In genomic region chr19:47176627-47177090, GRCh38 we compare ENCODE assay signal across 9 cellular contexts. TPM values are rescaled to one million over a fixed set of nuclear protein-coding genes. Genes with fewer than 3 reads are reported as not detected.
DNase-seq lines count a peak whose midpoint lies in the region; ATAC-seq lines count a peak whose summit lies in the region.
"Had no signal": no experiment of that assay in that cellular context is flagged by ENCODE, and none has a peak within 500 bp of the region (broad histone marks: within the 10 kb centered on the region; RNA-seq: fewer than 3 reads in every experiment).

No MANE protein-coding gene starts in this region.

- H3K4me1 Mint-ChIP-seq in activated CD4-positive, alpha-beta T cell treated with anti-CD3 and anti-CD28 coated beads, Interleukin-2, amount 10 ng/mL, durations not matched to agents 7 days and 5 days, result peaks cover 58% of the 10 kb centered on the region

- ATAC-seq in sciatic nerve (peak; percentile 89), HG03521 (IDR thresholded peaks at IDR 0.05; ENCODE audit: unreplicated experiment) (no peak)

- peak overlapping the region; percentile 88 for H3K27ac Mint-ChIP-seq in activated CD4-positive, alpha-beta T cell treated with anti-CD3 and anti-CD28 coated beads, Interleukin-2, amount 10 ng/mL, durations not matched to agents 7 days and 5 days

- H3K9me3 ChIP-seq in HAP-1, result no peaks in the 10 kb centered on the region
- H3K9me3 ChIP-seq: neutrophil had no signal

- POLR2A ChIA-PET in activated CD4-positive, alpha-beta T cell treated with anti-CD3 and anti-CD28 coated beads, Interleukin-2, amount 10 ng/mL, durations not matched to agents 7 days and 5 days (lab: Charles Lee), result interaction anchor here (1.0 kb wide), 1 partner anchor 18 kb away, joined by 3 read pairs; no protein-coding TSS in a partner anchor

- intact Hi-C loops in sciatic nerve (cut with DNase I), result no loop called here

- peaks cover 62% of the 10 kb centered on the region for H3K36me3 Mint-ChIP-seq in activated CD4-positive, alpha-beta T cell treated with anti-CD3 and anti-CD28 coated beads, Interleukin-2, amount 10 ng/mL, durations not matched to agents 7 days and 5 days (ENCODE audit: low read depth)

- no peaks in the 10 kb centered on the region for H3K27me3 ChIP-seq in HAP-1 (ENCODE audit: low read depth)
- H3K27me3 ChIP-seq: neutrophil had no signal

- no peaks in the 10 kb centered on the region for H3K4me1 ChIP-seq in HAP-1

- H3K27me3 Mint-ChIP-seq in activated CD4-positive, alpha-beta T cell treated with anti-CD3 and anti-CD28 coated beads, Interleukin-2, amount 10 ng/mL, durations not matched to agents 7 days and 5 days, result no peaks in the 10 kb centered on the region

- CTCF ChIA-PET in activated CD4-positive, alpha-beta T cell treated with anti-CD3 and anti-CD28 coated beads, Interleukin-2, amount 10 ng/mL, durations not matched to agents 7 days and 5 days (lab: Charles Lee), result interaction anchor here (0.9 to 2.5 kb wide), 6 partner anchors 10 to 96 kb away, joined by 3 to 10 read pairs (median 6); no protein-coding TSS in a partner anchor

- H3K4me3 ChIP-seq in HAP-1, result no peak overlapping the region

- peaks cover 73% of the 10 kb centered on the region for H3K36me3 ChIP-seq in HAP-1 (replicated peaks)

- in situ Hi-C loops in Caki2 (cut with HindIII; ENCODE audit: low pct_unique_long_range_greater_than_20kb, low sequenced_read_pairs) (no loop called here), HAP-1 (cut with MboI; ENCODE audit: low sequenced_read_pairs) (no loop called here)

- H3K4me3 Mint-ChIP-seq in activated CD4-positive, alpha-beta T cell treated with anti-CD3 and anti-CD28 coated beads, Interleukin-2, amount 10 ng/mL, durations not matched to agents 7 days and 5 days, result peak overlapping the region; percentile 44

- peak overlapping the region; percentile 34 for H3K27ac ChIP-seq in epithelial cell of prostate
- H3K27ac ChIP-seq: neutrophil had no signal

- DNase-seq in Caki2 (ENCODE audit: low read depth) (peak; percentile 48), epithelial cell of prostate (ENCODE audit: low read depth, low spot score) (no peak), sciatic nerve (ENCODE audit: low spot score) (no peak), DMS114 treated with DMSO at 0.1 percent for 48 hours (lab: John Stamatoyannopoulos, UW; ENCODE audit: unreplicated experiment) (no peak), COR-L47 (lab: John Stamatoyannopoulos, UW) (no peak), HAP-1 (ENCODE audit: low spot score in 2 of 2) (no peak)
- peak; percentile 59 for DNase-seq in activated CD4-positive, alpha-beta T cell treated with anti-CD3 and anti-CD28 coated beads, Interleukin-2, amount 10 ng/mL, durations not matched to agents 7 days and 5 days

- no peaks in the 10 kb centered on the region for H3K9me3 Mint-ChIP-seq in activated CD4-positive, alpha-beta T cell treated with anti-CD3 and anti-CD28 coated beads, Interleukin-2, amount 10 ng/mL, durations not matched to agents 7 days and 5 days

RNA-seq across cellular contexts. Expression of gene SAE1, which starts 46.0 kb away (rescaled TPM):
- 320 and 378 TPM in 2 replicates for total RNA-seq in Caki2 (2014; rRNA removed; shearing (Covaris generic); ENCODE audit: low replicate concordance)
- total RNA-seq in activated CD4-positive, alpha-beta T cell treated with anti-CD3 and anti-CD28 coated beads, Interleukin-2, amount 10 ng/mL, durations not matched to agents 7 days and 5 days, result 100 to 1,000 TPM; 162 to 168 TPM
- 41.8 TPM for total RNA-seq in sciatic nerve

RNA-seq across cellular contexts. Expression of gene BBC3, which starts 54.3 kb away (rescaled TPM):
- 40.8 and 41.7 TPM in 2 replicates for total RNA-seq in Caki2 (2014; rRNA removed; shearing (Covaris generic); ENCODE audit: low replicate concordance)
- total RNA-seq in activated CD4-positive, alpha-beta T cell treated with anti-CD3 and anti-CD28 coated beads, Interleukin-2, amount 10 ng/mL, durations not matched to agents 7 days and 5 days, result 10 to 100 TPM; 12.8 to 19.0 TPM
- total RNA-seq in sciatic nerve, result 5.4 TPM

Comparison
In these comparisons a context has a peak if more than half of its experiments do, and no peak if none do; other contexts are left out.
1. DNase-seq: peak in Caki2 (single experiment) and activated CD4-positive, alpha-beta T cell treated with anti-CD3 and anti-CD28 coated beads, Interleukin-2, amount 10 ng/mL, durations not matched to agents 7 days and 5 days (single experiment); none in epithelial cell of prostate (single experiment), sciatic nerve (single experiment), DMS114 treated with DMSO at 0.1 percent for 48 hours (single experiment), COR-L47 (single experiment) and HAP-1 (0 of 2).